Comparison of ENCODE assay signal across 18 cellular contexts in genomic region chr20:19823971-19824370, GRCh38.
A peak's percentile ranks its signal among the peaks of the same experiment; 100 is the strongest.
DNase-seq lines count a peak whose midpoint lies in the region; ATAC-seq, FAIRE-seq and TF ChIP-seq lines count a peak whose summit lies in the region.
"Had no signal": no experiment of that assay in that cellular context is flagged by ENCODE, and none has a peak within 500 bp of the region (broad histone marks: within the 10 kb centered on the region; RNA-seq: fewer than 3 reads in every experiment).

No MANE protein-coding gene starts in this region.

- DNase-seq in NCI-H82 (lab: John Stamatoyannopoulos, UW) (peak; percentile 26), NCI-H82 treated with DMSO at 0.1 percent for 48 hours (lab: John Stamatoyannopoulos, UW; ENCODE audit: unreplicated experiment) (no peak), dermis blood vessel endothelial cell (peak; percentile 76), keratinocyte (ENCODE audit: low read depth, low spot score) (no peak), upper lobe of left lung (peak in 1 of 2 donors; percentile 21), HPDE6-E6E7 (ENCODE audit: extremely low spot score) (no peak), substantia nigra (lab: John Stamatoyannopoulos, UW) (no peak)
- DNase-seq: activated T-cell treated with anti-CD3 and anti-CD28 coated beads, Interleukin-2, amount 50 U/mL, for 72 hours; C1 segment of cervical spinal cord; foreskin keratinocyte; NCI-H446 treated with DMSO at 0.1 percent for 48 hours; pancreas; SHP77 treated with DMSO at 0.1 percent for 48 hours; testis had no signal

- H3K36me3 ChIP-seq in keratinocyte (ENCODE audit: control insufficient read depth in 2 of 2, extremely low read depth in 1 of 2, insufficient read depth in 2 of 2, low read length in 2 of 2) (no peaks in the 10 kb centered on the region), upper lobe of left lung (peaks cover 0 to 2% (median 0%) of the 10 kb centered on the region in 4 donors)
- H3K36me3 ChIP-seq: pancreas had no signal

- peak overlapping the region; percentile 68 for H2AFZ ChIP-seq in keratinocyte (ENCODE audit: control insufficient read depth, low read length)

- TF ChIP-seq EP300 in upper lobe of left lung (IDR thresholded peaks at IDR 0.05), result peak in 1 of 4 donors; percentile 45

- no peaks in the 10 kb centered on the region for H4K20me1 ChIP-seq in keratinocyte (ENCODE audit: control insufficient read depth, extremely low read depth, insufficient read depth, low read length)

- FAIRE-seq in keratinocyte (lab: Jason Lieb, UNC), result peak; percentile 29
- FAIRE-seq: GM12891, pancreas had no signal

- no peak overlapping the region for H3K9ac ChIP-seq in keratinocyte (ENCODE audit: control insufficient read depth, extremely low read depth, insufficient read depth, low read length)

- H3K79me2 ChIP-seq in keratinocyte (ENCODE audit: control insufficient read depth, insufficient read depth, low read length), result no peaks in the 10 kb centered on the region

- 71 to 72% methylated on average over 10 of the region's 10 CpGs for WGBS in upper lobe of left lung, 2 donors

- H3K4me1 ChIP-seq in keratinocyte (ENCODE audit: control insufficient read depth, extremely low read depth, insufficient read depth, low read length) (peaks cover 7% of the 10 kb centered on the region), upper lobe of left lung (peaks cover 0 to 22% (median 18%) of the 10 kb centered on the region in 4 donors)
- H3K4me1 ChIP-seq: pancreas, testis had no signal

- H3K9me1 ChIP-seq in keratinocyte (ENCODE audit: control insufficient read depth, extremely low read depth, insufficient read depth, low read length), result no peaks in the 10 kb centered on the region

- no peak for TF ChIP-seq CTCF in keratinocyte (optimal IDR thresholded peaks at IDR 0.05 in 1 of 3, IDR thresholded peaks at IDR 0.05 in 1 of 3, conservative IDR thresholded peaks at IDR 0.05 in 1 of 3; ENCODE audit: extremely low read depth in 1 of 3, insufficient read depth in 2 of 3, low read length in 3 of 3)
- no peak for TF ChIP-seq CTCF in upper lobe of left lung (IDR thresholded peaks at IDR 0.05)

- H3K27me3 ChIP-seq in keratinocyte (ENCODE audit: control insufficient read depth, extremely low read depth, insufficient read depth, low read length), result no peaks in the 10 kb centered on the region
- H3K27me3 ChIP-seq in upper lobe of left lung, result no peaks in the 10 kb centered on the region
- H3K27me3 ChIP-seq: foreskin keratinocyte, pancreas, testis had no signal

- ATAC-seq in upper lobe of left lung (ENCODE audit: low FRiP score in 2 of 2), result no peak
- ATAC-seq in HG03442 (IDR thresholded peaks at IDR 0.05; ENCODE audit: unreplicated experiment), result no peak
- ATAC-seq: activated naive CD4-positive, alpha-beta T cell treated with anti-CD3 and anti-CD28 coated beads, Interleukin-2, amount 50 U/mL, for 72 hours; activated T-cell treated with anti-CD3 and anti-CD28 coated beads, Interleukin-2, amount 50 U/mL, for 72 hours; foreskin keratinocyte; pancreas had no signal

- H3K27ac ChIP-seq in keratinocyte (ENCODE audit: control insufficient read depth, insufficient read depth, low read length) (no peak overlapping the region), upper lobe of left lung (peak overlapping the region; percentile 33 to 50 (median 43)), substantia nigra (ENCODE audit: low read depth, low read length, poor library complexity, severe bottlenecking) (no peak overlapping the region)
- H3K27ac ChIP-seq: foreskin keratinocyte, pancreas, testis had no signal

- H3K4me3 ChIP-seq in keratinocyte (ENCODE audit: control insufficient read depth in 2 of 3, extremely low read depth in 1 of 3, insufficient read depth in 2 of 3, low read depth in 1 of 3, low read length in 3 of 3), result no peak overlapping the region
- no peak overlapping the region for H3K4me3 ChIP-seq in upper lobe of left lung
- H3K4me3 ChIP-seq: coronary artery, pancreas, testis had no signal

- dilution Hi-C loops in keratinocyte (cut with MboI; ENCODE audit: extremely low pct_ligation_motif_present, low sequenced_read_pairs), result no loop called here

- H3K4me2 ChIP-seq in keratinocyte (ENCODE audit: control insufficient read depth, extremely low read depth, insufficient read depth, low read depth, low read length), result peak overlapping the region; percentile 47

- TF ChIP-seq POLR2A in upper lobe of left lung (IDR thresholded peaks at IDR 0.05), result no peak

- peaks cover 3% of the 10 kb centered on the region for H3K9me3 ChIP-seq in keratinocyte (ENCODE audit: control insufficient read depth, low read depth, low read length)
- H3K9me3 ChIP-seq in upper lobe of left lung, result no peaks in the 10 kb centered on the region
- H3K9me3 ChIP-seq: pancreas, testis had no signal

Comparison
In these comparisons a context has a peak if more than half of its experiments do, and no peak if none do; other contexts are left out.
1. DNase-seq: peak in NCI-H82 (single experiment) and dermis blood vessel endothelial cell (single experiment); none in NCI-H82 treated with DMSO at 0.1 percent for 48 hours (single experiment), keratinocyte (single experiment), HPDE6-E6E7 (single experiment) and substantia nigra (0 of 49).
2. H3K27ac ChIP-seq: peak in upper lobe of left lung (4 of 4); none in keratinocyte (single experiment) and substantia nigra (single experiment).